In genomic region chr1:5747428-5748285, GRCh38 we compare ENCODE assay signal across 2 cellular contexts.
TF ChIP-seq lines count a peak whose summit lies in the region.

No MANE protein-coding gene starts in this region.

TF ChIP-seq in HEK293, 187 proteins besides CTCF, POLR2A, EP300 and RAD21 (continued from another document):
- TF ChIP-seq WT1 (tag by site-specific recombination; IDR thresholded peaks at IDR 0.05) (peak; percentile 71), ZNF624 (tag by site-specific recombination; IDR thresholded peaks at IDR 0.05) (no peak), ZNF366 (tag by site-specific recombination; conservative IDR thresholded peaks at IDR 0.05) (0 out of 2 replicates have a peak, but pooled peaks have one; percentile 12)

TF ChIP-seq in neural cell, 6 proteins besides CTCF, POLR2A, EP300 and RAD21 (continued from another document):
- TF ChIP-seq EZH2 (IDR thresholded peaks at IDR 0.05; ENCODE audit: borderline replicate concordance, insufficient read depth, low read length, poor library complexity, severe bottlenecking): no peak
- TF ChIP-seq SMC3 (conservative IDR thresholded peaks at IDR 0.05; ENCODE audit: poor library complexity): no peak
